In the genomic region with DNA sequence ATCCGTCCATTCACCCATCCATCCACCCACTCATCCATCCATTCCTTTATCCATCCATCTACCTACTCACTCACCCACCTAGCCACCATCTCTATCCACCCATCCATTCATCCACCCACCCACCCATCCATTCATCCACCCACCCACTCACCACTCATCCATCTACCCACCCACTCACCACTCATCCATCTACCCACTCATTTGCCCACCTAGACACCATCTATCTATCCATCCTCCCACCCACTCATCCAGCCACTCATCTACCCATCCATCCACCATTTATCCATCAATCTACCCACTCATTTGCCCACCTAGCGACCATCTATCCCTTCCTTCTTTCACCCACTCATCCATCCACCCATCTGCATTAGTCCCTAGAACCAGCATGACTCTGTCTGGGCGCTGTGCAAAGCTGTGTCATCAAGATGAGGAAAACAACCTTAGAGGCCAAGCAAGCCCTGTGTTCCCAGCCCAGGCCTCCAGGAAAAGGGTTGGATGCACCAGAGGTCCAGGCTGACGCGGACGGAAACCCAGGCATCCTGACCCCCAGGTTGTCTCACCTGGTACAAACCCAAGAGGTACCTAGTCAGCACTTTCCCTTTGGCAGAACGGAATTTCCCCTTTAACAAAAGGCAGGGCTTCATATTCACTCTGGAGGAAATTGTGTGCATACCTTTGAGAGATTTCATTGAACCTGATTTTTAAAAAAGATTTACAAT, we compare ENCODE assay signal across 24 cellular contexts.
DNase-seq lines count a peak whose midpoint lies in the region; ATAC-seq, FAIRE-seq and TF ChIP-seq lines count a peak whose summit lies in the region.
"Had no signal": no experiment of that assay in that cellular context is flagged by ENCODE, and none has a peak within 500 bp of the region (broad histone marks: within the 10 kb centered on the region; RNA-seq: fewer than 3 reads in every experiment).

No MANE protein-coding gene starts in this region.

- no peak overlapping the region for H2AK9ac ChIP-seq in IMR-90 (replicated peaks; ENCODE audit: low read depth, low read length, poor library complexity)

- DNase-seq in HepG2 (ENCODE audit: low spot score): no peak
- no peak for DNase-seq in right lobe of liver
- no peak for DNase-seq in IMR-90
- no peak for DNase-seq in H1 (ENCODE audit: low read depth in 1 of 2, low spot score in 2 of 2)
- no peak for DNase-seq in type B pancreatic cell (ENCODE audit: extremely low spot score, unreplicated experiment)
- DNase-seq in NCI-H69 (lab: John Stamatoyannopoulos, UW): no peak
- no peak for DNase-seq in DMS53 treated with DMSO at 0.1 percent for 48 hours (lab: John Stamatoyannopoulos, UW; ENCODE audit: unreplicated experiment)
- no peak for DNase-seq in NCI-H345 (lab: John Stamatoyannopoulos, UW)
- DNase-seq: ACHN; BE2C; Caco-2; CD4-positive, CD25-positive, alpha-beta regulatory T cell; DMS79; EL; GDM1; GM23248; H9; HFFc6 had no signal

- H4K5ac ChIP-seq in IMR-90 (ENCODE audit: low read depth, low read length) (no peak overlapping the region), H1 (ENCODE audit: insufficient read length, low read depth, low read length) (no peak overlapping the region)

- H3K9me3 Mint-ChIP-seq in type B pancreatic cell: no peaks in the 10 kb centered on the region
- H3K9me3 Mint-ChIP-seq: CD8-positive, alpha-beta T cell had no signal

- H3K18ac ChIP-seq in IMR-90 (ENCODE audit: low read depth, low read length) (no peak overlapping the region), H1 (ENCODE audit: extremely low read depth, low read length) (no peak overlapping the region)

- H3K4me1 ChIP-seq in HepG2 (ENCODE audit: insufficient read depth, low read length) (no peaks in the 10 kb centered on the region), right lobe of liver (no peaks in the 10 kb centered on the region), IMR-90 (ENCODE audit: control insufficient read depth, insufficient read depth, low read length) (no peaks in the 10 kb centered on the region; the same call in 1 of the 2 replicates), H1 (replicated peaks in 1 of 4; ENCODE audit: control insufficient read depth in 3 of 4, insufficient read depth in 4 of 4, low read length in 3 of 4) (no peaks in the 10 kb centered on the region)
- H3K4me1 ChIP-seq: BE2C had no signal

- no peak overlapping the region for H2BK20ac ChIP-seq in IMR-90 (ENCODE audit: low read depth, low read length)
- H2BK20ac ChIP-seq in H1 (ENCODE audit: low read length): no peak overlapping the region

- no peak overlapping the region for H3K4me2 ChIP-seq in HepG2 (ENCODE audit: low read depth, low read length)
- no peak overlapping the region for H3K4me2 ChIP-seq in IMR-90 (ENCODE audit: low read depth, low read length)
- no peak overlapping the region for H3K4me2 ChIP-seq in H1 (ENCODE audit: insufficient read depth in 1 of 2, low read depth in 2 of 2, low read length in 2 of 2)

- no peak overlapping the region for H3K27ac ChIP-seq in HepG2 (ENCODE audit: extremely low read length, insufficient read depth, low read length)
- H3K27ac ChIP-seq in right lobe of liver: no peak overlapping the region
- H3K27ac ChIP-seq in IMR-90 (ENCODE audit: insufficient read depth, low read length): no peak overlapping the region
- no peak overlapping the region for H3K27ac ChIP-seq in H1 (ENCODE audit: low read depth, low read length)
- H3K27ac ChIP-seq: 22Rv1, C4-2B, GM23248 had no signal

- H4K20me1 ChIP-seq in HepG2 (ENCODE audit: insufficient read depth, low read length) (no peaks in the 10 kb centered on the region), IMR-90 (ENCODE audit: insufficient read depth, low read length) (no peaks in the 10 kb centered on the region), H1 (replicated peaks in 1 of 2; ENCODE audit: control insufficient read depth in 1 of 2, insufficient read depth in 2 of 2, low read length in 2 of 2) (peaks cover 3 to 6% of the 10 kb centered on the region in 2 experiments)

- in situ Hi-C loops in HepG2 (cut with HindIII; ENCODE audit: extremely low pct_ligation_motif_present, low pct_unique_long_range_greater_than_20kb): no loop called here
- in situ Hi-C loops in IMR-90 (cut with MboI; ENCODE audit: low sequenced_read_pairs): no loop called here

- no peak for TF ChIP-seq RAD21 in HepG2 (CRISPR knock-in tag; IDR thresholded peaks at IDR 0.05)
- TF ChIP-seq RAD21 in IMR-90 (IDR thresholded peaks at IDR 0.05; ENCODE audit: low read length): no peak
- TF ChIP-seq RAD21 in H1 (IDR thresholded peaks at IDR 0.05 in 1 of 2, conservative IDR thresholded peaks at IDR 0.05 in 1 of 2; ENCODE audit: low read depth in 2 of 2, low read length in 2 of 2): no peak

- H3K79me2 ChIP-seq in HepG2 (ENCODE audit: insufficient read depth, low read length) (no peaks in the 10 kb centered on the region), H1 (ENCODE audit: control insufficient read depth in 1 of 2, insufficient read depth in 2 of 2, low read length in 2 of 2) (no peaks in the 10 kb centered on the region)

- dilution Hi-C loops in IMR-90 (cut with HindIII; ENCODE audit: low sequenced_read_pairs, unreplicated experiment): no loop called here

- no peak for TF ChIP-seq CTCF in HepG2 (CRISPR knock-in tag; IDR thresholded peaks at IDR 0.05)
- TF ChIP-seq CTCF in right lobe of liver (IDR thresholded peaks at IDR 0.05): no peak
- TF ChIP-seq CTCF in IMR-90 (conservative IDR thresholded peaks at IDR 0.05; ENCODE audit: low read depth, low read length): no peak
- no peak for TF ChIP-seq CTCF in H1 (IDR thresholded peaks at IDR 0.05; ENCODE audit: control extremely low read depth in 1 of 3, insufficient read depth in 1 of 3, low read depth in 1 of 3, low read length in 3 of 3)
- TF ChIP-seq CTCF in type B pancreatic cell (conservative IDR thresholded peaks at IDR 0.05): no peak

- no peak overlapping the region for H2BK12ac ChIP-seq in H1 (ENCODE audit: low read depth, low read length)

- ATAC-seq in HepG2: no peak
- no peak for ATAC-seq in right lobe of liver
- ATAC-seq in IMR-90 (ENCODE audit: low read depth): no peak
- ATAC-seq: GM12878 had no signal

- intact Hi-C loops in HepG2 (cut with micrococcal nuclease; ENCODE audit: unreplicated experiment): loop anchor here (2.0 kb wide), 1 partner anchor 63 kb away; no protein-coding TSS in a partner anchor
- intact Hi-C loops in right lobe of liver (cut with DNase I): loop anchor here (10.0 kb wide), 1 partner anchor 63 kb away; no protein-coding TSS in a partner anchor
- intact Hi-C loops in IMR-90 (cut with micrococcal nuclease): no loop called here

- H4K8ac ChIP-seq in IMR-90 (ENCODE audit: low read depth in 2 of 2, low read length in 2 of 2): no peak overlapping the region
- H4K8ac ChIP-seq in H1 (ENCODE audit: extremely low read depth, insufficient read depth, low read length): no peak overlapping the region

- peak overlapping the region; percentile 81 for H3K27ac Mint-ChIP-seq in type B pancreatic cell
- H3K27ac Mint-ChIP-seq: CD4-positive, CD25-positive, alpha-beta regulatory T cell; CD8-positive, alpha-beta T cell; H9; HFFc6 had no signal

- FAIRE-seq in HepG2 (lab: Jason Lieb, UNC) (no peak), H1 (lab: Jason Lieb, UNC) (no peak)
- FAIRE-seq: A204.1, GM12878, GM19239 had no signal

- H4K91ac ChIP-seq in IMR-90 (ENCODE audit: insufficient read depth, low read depth, low read length) (no peak overlapping the region), H1 (replicated peaks; ENCODE audit: insufficient read length, low read length) (no peak overlapping the region)

- H3K36me3 ChIP-seq in HepG2 (replicated peaks in 1 of 2; ENCODE audit: control insufficient read depth in 1 of 2, insufficient read depth in 2 of 2, low read length in 2 of 2): no peaks in the 10 kb centered on the region
- H3K36me3 ChIP-seq in right lobe of liver: no peaks in the 10 kb centered on the region
- no peaks in the 10 kb centered on the region for H3K36me3 ChIP-seq in IMR-90 (ENCODE audit: control insufficient read depth, insufficient read depth, low read length)
- no peaks in the 10 kb centered on the region for H3K36me3 ChIP-seq in H1 (ENCODE audit: control insufficient read depth in 2 of 4, insufficient read depth in 4 of 4, low read length in 3 of 4)
- H3K36me3 ChIP-seq: BE2C had no signal

- H2AK5ac ChIP-seq in IMR-90 (ENCODE audit: low read depth, low read length) (no peak overlapping the region), H1 (ENCODE audit: low read depth, low read length) (no peak overlapping the region)

- H2BK120ac ChIP-seq in IMR-90 (ENCODE audit: low read depth, low read length) (no peak overlapping the region), H1 (replicated peaks; ENCODE audit: low read depth, low read length) (no peak overlapping the region)

- H3K27me3 ChIP-seq in HepG2 (ENCODE audit: control insufficient read depth in 1 of 2, insufficient read depth in 2 of 2, low read length in 2 of 2) (peaks cover 11 to 53% of the 10 kb centered on the region in 2 experiments), right lobe of liver (no peaks in the 10 kb centered on the region), IMR-90 (ENCODE audit: control insufficient read depth, insufficient read depth, low read length) (no peaks in the 10 kb centered on the region; the same call in 1 of the 2 replicates), H1 (replicated peaks in 1 of 4; ENCODE audit: control insufficient read depth in 3 of 4, extremely low read depth in 1 of 4, insufficient read depth in 3 of 4, low read length in 3 of 4) (peaks cover 7 to 20% (median 15%) of the 10 kb centered on the region in 4 experiments)

- H3K4me1 Mint-ChIP-seq in type B pancreatic cell (ENCODE audit: unreplicated experiment): peaks cover 6% of the 10 kb centered on the region

- no peak overlapping the region for H3K9ac ChIP-seq in HepG2 (ENCODE audit: insufficient read depth, low read depth, low read length)
- H3K9ac ChIP-seq in IMR-90 (ENCODE audit: low read depth, low read length): no peak overlapping the region
- no peak overlapping the region for H3K9ac ChIP-seq in H1 (replicated peaks in 1 of 4; ENCODE audit: extremely low read depth in 1 of 4, low read depth in 3 of 4, low read length in 3 of 4)
- H3K9ac ChIP-seq: GM23248 had no signal

- H2BK15ac ChIP-seq in IMR-90 (ENCODE audit: low read depth, low read length): no peak overlapping the region
- H2BK15ac ChIP-seq in H1 (ENCODE audit: low read length): no peak overlapping the region

- H3K79me1 ChIP-seq in IMR-90 (ENCODE audit: low read depth in 1 of 2, low read length in 2 of 2): no peaks in the 10 kb centered on the region
- no peaks in the 10 kb centered on the region for H3K79me1 ChIP-seq in H1 (ENCODE audit: low read depth, low read length)

- TF ChIP-seq POLR2A in HepG2 (IDR thresholded peaks at IDR 0.05; ENCODE audit: insufficient read depth in 1 of 2, low read depth in 2 of 2, low read length in 2 of 2): no peak
- TF ChIP-seq POLR2A in right lobe of liver (IDR thresholded peaks at IDR 0.05): no peak
- no peak for TF ChIP-seq POLR2A in IMR-90 (IDR thresholded peaks at IDR 0.05; ENCODE audit: low read depth, low read length)
- TF ChIP-seq POLR2A in H1 (IDR thresholded peaks at IDR 0.05; ENCODE audit: control extremely low read depth in 1 of 2, low read depth in 2 of 2, low read length in 2 of 2): no peak

- H3K14ac ChIP-seq in IMR-90 (replicated peaks; ENCODE audit: low read depth, low read length) (no peak overlapping the region), H1 (ENCODE audit: insufficient read length) (no peak overlapping the region)

- POLR2A ChIA-PET in HepG2 (lab: Yijun Ruan, JAX) (no interaction called here), IMR-90 (lab: Charles Lee; ENCODE audit: unreplicated experiment) (no interaction called here), H1 (lab: Charles Lee; ENCODE audit: partially characterized antibody) (no interaction called here)

- TF ChIP-seq EP300 in HepG2 (IDR thresholded peaks at IDR 0.05; ENCODE audit: low read depth in 2 of 2, low read length in 2 of 2) (no peak), HepG2 (CRISPR knock-in tag; IDR thresholded peaks at IDR 0.05; ENCODE audit: borderline replicate concordance) (no peak), H1 (IDR thresholded peaks at IDR 0.05; ENCODE audit: borderline replicate concordance in 1 of 2, low read depth in 2 of 2, low read length in 2 of 2) (no peak)

- no peaks in the 10 kb centered on the region for H3K36me3 Mint-ChIP-seq in type B pancreatic cell
- H3K36me3 Mint-ChIP-seq: CD4-positive, CD25-positive, alpha-beta regulatory T cell; CD8-positive, alpha-beta T cell had no signal

- H3K23ac ChIP-seq in IMR-90 (ENCODE audit: low read depth, low read length): no peak overlapping the region
- no peak overlapping the region for H3K23ac ChIP-seq in H1 (ENCODE audit: insufficient read length)

- no peak overlapping the region for H2AFZ ChIP-seq in HepG2 (ENCODE audit: low read length)
- no peak overlapping the region for H2AFZ ChIP-seq in IMR-90 (replicated peaks; ENCODE audit: low read length, poor library complexity)
- H2AFZ ChIP-seq in H1 (ENCODE audit: low read length): no peak overlapping the region
- H2AFZ ChIP-seq: GM23248 had no signal

- H3K9me1 ChIP-seq in IMR-90 (ENCODE audit: insufficient read depth, low read length): no peaks in the 10 kb centered on the region

- no TSS peak for BruUV-seq in HepG2 (replicated peaks; lab: Mats Ljungman, UMichigan)
- BruUV-seq in IMR-90 (replicated peaks; lab: Mats Ljungman, UMichigan): no TSS peak

- H2BK5ac ChIP-seq in IMR-90 (ENCODE audit: low read depth, low read length, poor library complexity, severe bottlenecking) (peak overlapping the region; percentile 50), H1 (ENCODE audit: low read depth, low read length) (no peak overlapping the region)

- peak overlapping the region; percentile 53 for H3K4me3 Mint-ChIP-seq in type B pancreatic cell
- H3K4me3 Mint-ChIP-seq: CD4-positive, CD25-positive, alpha-beta regulatory T cell; CD8-positive, alpha-beta T cell; H9; HFFc6 had no signal

- peaks cover 16% of the 10 kb centered on the region; the same call in 1 of the 2 replicates for H3K23me2 ChIP-seq in H1 (ENCODE audit: low read depth, low read length)

- CTCF ChIA-PET in HepG2 (lab: Yijun Ruan, JAX; ENCODE audit: low intra/inter-chr PET ratio, low total read pairs) (interaction anchor here (2.1 kb wide), 1 partner anchor 64 kb away, joined by 31 read pairs; no protein-coding TSS in a partner anchor), IMR-90 (lab: Yijun Ruan, JAX) (no interaction called here), H1 (lab: Charles Lee; ENCODE audit: partially characterized antibody) (interaction anchor here (1.3 kb wide), 1 partner anchor 280 kb away, joined by 3 read pairs; no protein-coding TSS in a partner anchor)

- no peak overlapping the region for H3K56ac ChIP-seq in IMR-90 (ENCODE audit: extremely low read depth, insufficient read depth, low read length)
- peak overlapping the region; percentile 59 for H3K56ac ChIP-seq in H1 (replicated peaks; ENCODE audit: insufficient read length, low read depth, low read length)

- H3K9me3 ChIP-seq in HepG2 (ENCODE audit: low read length) (no peaks in the 10 kb centered on the region), right lobe of liver (no peaks in the 10 kb centered on the region), IMR-90 (ENCODE audit: control insufficient read depth, insufficient read depth, low read length) (peaks cover 7% of the 10 kb centered on the region), H1 (ENCODE audit: insufficient read depth in 2 of 2, low read depth in 1 of 2, low read length in 1 of 2) (peaks cover 0 to 3% of the 10 kb centered on the region in 2 experiments; a peak in 2 of 4 replicates)
- H3K9me3 ChIP-seq: BE2C, Caco-2 had no signal

- WGBS in HepG2 (ENCODE audit: low lambda C conversion rate): 11% methylated on average over 7 of the region's 7 CpGs
- 51% methylated on average over 7 of the region's 7 CpGs for WGBS in right lobe of liver (ENCODE audit: insufficient coverage, low coverage, low lambda C conversion rate, missing lambda C conversion rate)
- 35% methylated on average over 3 of the region's 7 CpGs; no CpG with 5 or more reads in 1 of the 2 experiments for WGBS in IMR-90 (ENCODE audit: extremely low coverage in 2 of 2, insufficient read length in 1 of 2), 2 experiments
- 86% methylated on average over 7 of the region's 7 CpGs; no CpG with 5 or more reads in 1 of the 2 experiments for WGBS in H1 (ENCODE audit: extremely low coverage in 1 of 2, insufficient coverage in 1 of 2, insufficient read length in 1 of 2, insufficient replicate concordance in 2 of 2, low coverage in 1 of 2, low lambda C conversion rate in 2 of 2, missing lambda C conversion rate in 1 of 2), 2 experiments

- H3K4ac ChIP-seq in IMR-90 (ENCODE audit: low read depth, low read length): no peak overlapping the region
- H3K4ac ChIP-seq in H1 (replicated peaks; ENCODE audit: insufficient read length, low read depth, low read length): no peak overlapping the region

- peaks cover 62% of the 10 kb centered on the region for H3K27me3 Mint-ChIP-seq in type B pancreatic cell

- H3K4me3 ChIP-seq in HepG2 (replicated peaks in 1 of 3; ENCODE audit: insufficient read depth in 1 of 3, low read depth in 2 of 3, low read length in 3 of 3) (no peak overlapping the region), right lobe of liver (no peak overlapping the region), IMR-90 (ENCODE audit: insufficient read depth, low read depth, low read length) (no peak overlapping the region), H1 (ENCODE audit: extremely low read depth in 1 of 4, insufficient read depth in 2 of 4, low read depth in 3 of 4, low read length in 4 of 4) (no peak overlapping the region)
- H3K4me3 ChIP-seq: GM12878, GM23248 had no signal
